Comparison of ENCODE assay signal across 8 cellular contexts in the genomic region with DNA sequence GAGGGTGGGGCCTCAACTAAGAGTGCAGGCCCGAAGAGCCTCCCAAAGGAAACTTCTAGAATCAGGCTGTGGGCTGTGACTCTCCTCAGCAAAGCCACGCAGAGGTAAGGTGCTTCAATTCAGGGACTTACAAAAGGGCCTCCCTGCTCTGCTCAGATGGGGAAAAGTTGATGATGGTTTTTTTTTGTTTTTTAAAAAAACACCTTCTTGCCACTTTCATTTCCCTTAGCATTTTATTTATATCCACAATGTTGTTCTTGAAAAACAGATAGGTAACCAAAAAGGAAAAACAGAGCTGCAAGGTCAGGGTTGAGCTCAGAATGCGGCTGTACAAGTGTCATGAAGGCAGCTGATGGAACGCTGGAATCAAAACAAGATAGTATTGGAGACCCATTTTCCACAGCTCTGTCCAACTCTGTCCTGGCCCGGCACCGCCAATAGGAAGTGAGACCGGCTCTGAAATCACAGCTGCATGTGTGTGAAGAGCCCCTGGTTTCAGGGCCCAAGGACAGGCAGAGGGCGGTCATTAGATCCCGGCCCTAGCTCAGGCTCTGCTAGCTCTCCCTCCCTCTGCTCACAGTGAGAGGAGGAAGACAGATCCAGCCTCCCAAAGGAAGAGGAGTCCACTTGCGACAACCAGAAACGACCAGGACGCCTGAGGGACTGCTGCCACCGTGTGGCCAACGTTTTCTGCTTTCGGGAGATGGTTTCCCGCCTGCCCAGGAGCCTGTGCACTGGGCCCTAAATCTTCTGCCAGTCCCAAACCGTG. TPM values are rescaled to one million over a fixed set of nuclear protein-coding genes. Genes with fewer than 3 reads are reported as not detected.
DNase-seq lines count a peak whose midpoint lies in the region; ATAC-seq, FAIRE-seq and TF ChIP-seq lines count a peak whose summit lies in the region.

No MANE protein-coding gene starts in this region.

- no peaks in the 10 kb centered on the region for H3K9me3 ChIP-seq in keratinocyte (ENCODE audit: control insufficient read depth, low read depth, low read length)
- H3K9me3 ChIP-seq in spleen: peaks cover 0 to 4% (median 0%) of the 10 kb centered on the region in 8 donors

- H3K27ac ChIP-seq in keratinocyte (ENCODE audit: control insufficient read depth, insufficient read depth, low read length) (no peak overlapping the region), spleen (peak overlapping the region; percentile 64 to 93 (median 84))

- H3K27me3 ChIP-seq in keratinocyte (ENCODE audit: control insufficient read depth, extremely low read depth, insufficient read depth, low read length): no peaks in the 10 kb centered on the region
- no peaks in the 10 kb centered on the region for H3K27me3 ChIP-seq in spleen (replicated peaks in 1 of 7)

- no peak overlapping the region for H3K9ac ChIP-seq in keratinocyte (ENCODE audit: control insufficient read depth, extremely low read depth, insufficient read depth, low read length)

- H3K4me1 ChIP-seq in keratinocyte (ENCODE audit: control insufficient read depth, extremely low read depth, insufficient read depth, low read length): no peaks in the 10 kb centered on the region
- H3K4me1 ChIP-seq in spleen: peaks cover 27 to 87% (median 36%) of the 10 kb centered on the region in 6 donors

- peak; percentile 86 for FAIRE-seq in GM12892 (lab: Jason Lieb, UNC)
- no peak for FAIRE-seq in keratinocyte (lab: Jason Lieb, UNC)

- no peaks in the 10 kb centered on the region for H3K79me2 ChIP-seq in keratinocyte (ENCODE audit: control insufficient read depth, insufficient read depth, low read length)

- ATAC-seq in activated B cell treated with CpG ODN at 0.5 μM for 24 hours (ENCODE audit: low read depth) (peak; percentile 59), HG02623 (IDR thresholded peaks at IDR 0.05; ENCODE audit: unreplicated experiment) (no peak)

- H3K4me1 Mint-ChIP-seq in activated B cell treated with CpG ODN at 0.5 μM for 24 hours: peaks cover 82% of the 10 kb centered on the region

- H3K4me3 ChIP-seq in cardiac fibroblast (replicated peaks in 1 of 2; ENCODE audit: low read depth in 2 of 2, low read length in 2 of 2) (no peak overlapping the region), keratinocyte (ENCODE audit: control insufficient read depth in 2 of 3, extremely low read depth in 1 of 3, insufficient read depth in 2 of 3, low read depth in 1 of 3, low read length in 3 of 3) (no peak overlapping the region), spleen (peak overlapping the region in 1 of 8 donors; percentile 41)

- TF ChIP-seq CTCF in activated B cell treated with CpG ODN at 0.5 μM for 24 hours (IDR thresholded peaks at IDR 0.05): no peak
- TF ChIP-seq CTCF in cardiac fibroblast (IDR thresholded peaks at IDR 0.05; ENCODE audit: low read depth, low read length): peak; percentile 87
- peak; percentile 75 to 86 (median 86) for TF ChIP-seq CTCF in keratinocyte (optimal IDR thresholded peaks at IDR 0.05 in 1 of 3, IDR thresholded peaks at IDR 0.05 in 1 of 3, conservative IDR thresholded peaks at IDR 0.05 in 1 of 3; ENCODE audit: extremely low read depth in 1 of 3, insufficient read depth in 2 of 3, low read length in 3 of 3)
- peak; percentile 81 to 94 (median 89) for TF ChIP-seq CTCF in spleen (IDR thresholded peaks at IDR 0.05 in 8 of 11, conservative IDR thresholded peaks at IDR 0.05 in 3 of 11)

- H3K9me1 ChIP-seq in keratinocyte (ENCODE audit: control insufficient read depth, extremely low read depth, insufficient read depth, low read length): no peaks in the 10 kb centered on the region

- H3K27ac Mint-ChIP-seq in activated B cell treated with CpG ODN at 0.5 μM for 24 hours: peak overlapping the region; percentile 94

- no peaks in the 10 kb centered on the region for H3K27me3 Mint-ChIP-seq in activated B cell treated with CpG ODN at 0.5 μM for 24 hours

- peaks cover 2% of the 10 kb centered on the region for H4K20me1 ChIP-seq in keratinocyte (ENCODE audit: control insufficient read depth, extremely low read depth, insufficient read depth, low read length)

- CTCF ChIA-PET in activated B cell treated with CpG ODN at 0.5 μM for 24 hours (lab: Charles Lee): interaction anchor here (0.7 to 4.4 kb wide), 31 partner anchors 9 to 265 kb away, joined by 3 to 69 read pairs (median 6); a partner anchor contains a TSS

- peaks cover 53% of the 10 kb centered on the region for H3K36me3 Mint-ChIP-seq in activated B cell treated with CpG ODN at 0.5 μM for 24 hours (ENCODE audit: low read depth)

- H3K4me2 ChIP-seq in keratinocyte (ENCODE audit: control insufficient read depth, extremely low read depth, insufficient read depth, low read depth, low read length): no peak overlapping the region

- H3K9me3 Mint-ChIP-seq in activated B cell treated with CpG ODN at 0.5 μM for 24 hours: peaks cover 10% of the 10 kb centered on the region

- POLR2A ChIA-PET in activated B cell treated with CpG ODN at 0.5 μM for 24 hours (lab: Charles Lee): interaction anchor here (0.5 to 5.9 kb wide), 24 partner anchors 8 to 238 kb away, joined by 3 to 223 read pairs (median 8); a partner anchor contains a TSS

- DNase-seq in GM12892 (ENCODE audit: insufficient read length) (peak; percentile 81), NCI-H2029 (lab: John Stamatoyannopoulos, UW) (peak; percentile 72), activated B cell treated with CpG ODN at 0.5 μM for 24 hours (peak; percentile 63), cardiac fibroblast (ENCODE audit: low read depth in 2 of 2) (peak; percentile 91 to 94), keratinocyte (ENCODE audit: low read depth, low spot score) (no peak), spleen (peak; percentile 93), NCI-H1048 (lab: John Stamatoyannopoulos, UW) (no peak)

- intact Hi-C loops in activated B cell treated with CpG ODN at 0.5 μM for 24 hours (cut with micrococcal nuclease): loop anchor here (1.0 to 2.0 kb wide), 9 partner anchors 12 to 198 kb away; a partner anchor contains a TSS
- intact Hi-C loops in spleen (cut with DNase I; ENCODE audit: low total_unique reads): loop anchor here (2.0 kb wide), 1 partner anchor 136 kb away; no protein-coding TSS in a partner anchor

- dilution Hi-C loops in keratinocyte (cut with MboI; ENCODE audit: extremely low pct_ligation_motif_present, low sequenced_read_pairs): no loop called here

- H2AFZ ChIP-seq in keratinocyte (ENCODE audit: control insufficient read depth, low read length): no peak overlapping the region

- no peak for TF ChIP-seq POLR2A in GM12892 (IDR thresholded peaks at IDR 0.05; ENCODE audit: low read depth, low read length)
- TF ChIP-seq POLR2A in spleen (IDR thresholded peaks at IDR 0.05): no peak

- WGBS in spleen, 5 donors: 15 to 33% (median 24%) methylated on average over 10 to 17 of the region's 17 CpGs

- H3K4me3 Mint-ChIP-seq in activated B cell treated with CpG ODN at 0.5 μM for 24 hours: peak overlapping the region; percentile 57

- H3K36me3 ChIP-seq in keratinocyte (ENCODE audit: control insufficient read depth in 2 of 2, extremely low read depth in 1 of 2, insufficient read depth in 2 of 2, low read length in 2 of 2) (peaks cover 19 to 26% of the 10 kb centered on the region in 2 experiments), spleen (peaks cover 4 to 80% (median 36%) of the 10 kb centered on the region in 6 donors)

RNA-seq across cellular contexts. Expression of a gene that starts 58.3 kb away (rescaled TPM):
- 1.7 TPM for polyA plus RNA-seq in GM12892 (2012; ENCODE audit: missing spikeins)
- total RNA-seq in activated B cell treated with CpG ODN at 0.5 μM for 24 hours: 76.8 and 87.6 TPM in 2 replicates
- polyA plus RNA-seq in keratinocyte: 0.09 TPM in 1 of 3 replicates, not detected in the others
- polyA plus RNA-seq in keratinocyte (2011; ENCODE audit: low read depth): 0.30 TPM
- 0.06 and 0.08 TPM in 2 replicates for polyA plus RNA-seq in keratinocyte (2011; cell fraction: cytosol; rRNA removed)
- polyA plus RNA-seq in keratinocyte (2011; cell fraction: nucleus; rRNA removed): 0.10 and 0.13 TPM in 2 replicates
- 0.17 and 0.30 TPM in 2 replicates for polyA plus RNA-seq in keratinocyte (2012; ENCODE audit: low replicate concordance)
- 0.23 TPM in 1 of 3 replicates, not detected in the others for polyA minus RNA-seq in keratinocyte
- not detected for polyA minus RNA-seq in keratinocyte (2011; cell fraction: cytosol; rRNA and poly(A)+ RNA removed)
- polyA minus RNA-seq in keratinocyte (2011; cell fraction: nucleus; rRNA and poly(A)+ RNA removed): 0.32 TPM in 1 of 2 replicates, not detected in the other
- total RNA-seq in spleen: 100 to 1,000 TPM in 6 of 7 donors, 10 to 100 TPM in 1; 86.0 to 179 (median 106) TPM
- polyA plus RNA-seq in spleen: 10 to 100 TPM in 2 of 3 donors, 1 to 10 TPM in 1; 9.7 to 27.1 (median 19.5) TPM

Comparison
In these comparisons a context has a peak if more than half of its experiments do, and no peak if none do; other contexts are left out.
1. DNase-seq: peak in GM12892 (single experiment), NCI-H2029 (single experiment), activated B cell treated with CpG ODN at 0.5 μM for 24 hours (single experiment), cardiac fibroblast (2 of 2) and spleen (single experiment); none in keratinocyte (single experiment) and NCI-H1048 (single experiment).